3 cellular contexts compared by ENCODE assay signal in the genomic region with DNA sequence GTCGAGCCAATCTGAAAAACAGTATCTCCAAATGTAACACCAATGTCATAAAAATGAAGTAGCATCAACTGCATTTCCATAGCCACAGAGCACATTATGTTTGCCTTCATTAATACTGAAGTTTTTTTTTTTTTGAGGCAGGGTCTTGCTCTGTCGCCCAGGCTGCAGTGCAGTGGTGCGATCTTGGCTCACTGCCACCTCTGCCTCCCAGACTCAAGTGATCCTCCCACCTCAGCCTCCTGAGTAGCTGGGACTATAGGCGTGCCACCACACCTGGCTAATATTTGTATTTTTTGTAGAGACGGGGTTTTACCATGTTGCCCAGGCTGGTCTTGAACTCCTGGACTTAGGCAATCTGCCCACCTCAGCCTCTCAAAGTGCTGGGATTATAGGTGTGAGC. TPM values are rescaled to one million over a fixed set of nuclear protein-coding genes. Genes with fewer than 3 reads are reported as not detected.
"Had no signal": no experiment of that assay in that cellular context is flagged by ENCODE, and none has a peak within 500 bp of the region (broad histone marks: within the 10 kb centered on the region; RNA-seq: fewer than 3 reads in every experiment).

No MANE protein-coding gene starts in this region.

RNA-seq across cellular contexts. Expression of a gene that starts 15.0 kb away (rescaled TPM):
- total RNA-seq: bronchial epithelial cell, MCF 10A, SK-MEL-5 had no signal
